9 cellular contexts compared by ENCODE assay signal in genomic region chr7:157888579-157888978, GRCh38.
"Had no signal": no experiment of that assay in that cellular context is flagged by ENCODE, and none has a peak within 500 bp of the region (broad histone marks: within the 10 kb centered on the region; RNA-seq: fewer than 3 reads in every experiment).

No MANE protein-coding gene starts in this region.

- H3K9ac ChIP-seq: GM23248 had no signal

- H2AFZ ChIP-seq: GM23248 had no signal

- H3K4me3 Mint-ChIP-seq: HFFc6, IgD-negative memory B cell had no signal

- DNase-seq: GM23248, GOT3, H7, HFFc6 had no signal

- H3K4me3 ChIP-seq: GM23248, HAP-1 had no signal

- H3K27ac ChIP-seq: GM23248, HL-60 had no signal

- H3K4me1 Mint-ChIP-seq: IgD-negative memory B cell had no signal

- H3K27ac Mint-ChIP-seq: HFFc6, IgD-negative memory B cell had no signal

- H3K4me1 ChIP-seq: HAP-1 had no signal

- ATAC-seq: HCT116, HepG2 had no signal

- H3K9me3 ChIP-seq: HAP-1 had no signal

- H3K36me3 ChIP-seq: HAP-1 had no signal
